In the genomic region with DNA sequence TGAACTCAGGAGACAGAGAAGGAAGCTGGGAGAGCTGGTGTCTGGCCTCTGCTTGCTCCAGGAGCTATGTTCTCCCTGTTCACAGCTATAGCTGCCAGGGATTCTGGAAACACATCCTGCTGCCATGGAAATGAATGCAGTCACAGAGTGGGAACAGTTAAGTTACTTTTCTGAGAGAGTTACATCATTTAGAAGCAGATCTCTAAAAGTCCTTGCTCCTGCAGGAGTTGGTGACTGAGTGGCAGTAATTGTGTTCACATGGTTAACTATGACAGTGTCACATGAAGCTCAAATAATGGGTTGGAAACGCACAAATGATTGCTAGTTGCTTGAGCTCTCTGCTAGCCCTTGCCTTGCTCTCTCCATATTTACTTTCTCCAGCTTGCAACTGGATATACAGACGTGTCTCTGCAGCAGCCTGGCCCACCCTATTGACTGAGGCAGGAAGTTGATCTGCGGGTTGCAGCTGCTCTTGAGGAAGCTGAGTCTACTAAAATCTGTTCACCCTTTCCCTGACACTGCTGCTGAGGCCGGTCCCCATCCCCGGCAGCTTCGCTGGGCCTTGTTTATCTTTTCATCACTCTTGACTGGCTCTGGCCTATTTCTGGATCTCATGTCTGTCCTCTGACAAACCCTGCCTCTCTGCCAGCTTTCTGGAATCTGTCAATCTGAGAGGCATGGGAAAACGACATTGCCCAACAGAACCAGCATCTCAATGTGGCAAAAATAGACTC, we compare ENCODE assay signal across 10 cellular contexts. TPM values are rescaled to one million over a fixed set of nuclear protein-coding genes. Genes with fewer than 3 reads are reported as not detected.
A peak's percentile ranks its signal among the peaks of the same experiment; 100 is the strongest.
DNase-seq lines count a peak whose midpoint lies in the region; ATAC-seq and TF ChIP-seq lines count a peak whose summit lies in the region.
"Had no signal": no experiment of that assay in that cellular context is flagged by ENCODE, and none has a peak within 500 bp of the region (broad histone marks: within the 10 kb centered on the region; RNA-seq: fewer than 3 reads in every experiment).

No MANE protein-coding gene starts in this region.

- H3K9me3 ChIP-seq in BE2C (no peaks in the 10 kb centered on the region), mesodermal cell (ENCODE audit: control insufficient read depth, low read length) (no peaks in the 10 kb centered on the region)

- peak overlapping the region; percentile 55 for H3K27ac ChIP-seq in mesodermal cell (ENCODE audit: low read depth, low read length, severe bottlenecking)

- no peak for TF ChIP-seq CTCF in BE2C (IDR thresholded peaks at IDR 0.05; ENCODE audit: low read depth, low read length)

- DNase-seq in BE2C (peak; percentile 86), NCI-H1417 treated with DMSO at 0.1 percent for 48 hours (lab: John Stamatoyannopoulos, UW) (peak; percentile 67), astrocyte of the hippocampus (ENCODE audit: low read depth, low spot score) (peak; percentile 60), foreskin melanocyte (no peak)
- DNase-seq: CD4-positive, alpha-beta memory T cell; NCI-H187 had no signal

- ATAC-seq in GM21529 (IDR thresholded peaks at IDR 0.05; ENCODE audit: unreplicated experiment) (no peak), GM18909 (IDR thresholded peaks at IDR 0.05; ENCODE audit: poor library complexity, unreplicated experiment) (no peak), GM21381 (IDR thresholded peaks at IDR 0.05; ENCODE audit: unreplicated experiment) (no peak)

- H3K36me3 ChIP-seq in BE2C (no peaks in the 10 kb centered on the region), mesodermal cell (ENCODE audit: control insufficient read depth, insufficient read depth, low read length) (no peaks in the 10 kb centered on the region)

- H3K4me3 ChIP-seq in BE2C (ENCODE audit: low read depth, low read length) (no peak overlapping the region), mesodermal cell (ENCODE audit: extremely low read depth, insufficient read depth, low read length, poor library complexity, severe bottlenecking) (no peak overlapping the region)

- 50 to 68% methylated on average over 4 to 7 of the region's 7 CpGs for WGBS in mesodermal cell (ENCODE audit: insufficient coverage in 2 of 2), 2 experiments

- H3K4me1 ChIP-seq in BE2C (peaks cover 54% of the 10 kb centered on the region), mesodermal cell (ENCODE audit: control insufficient read depth, insufficient read depth, low read length, poor library complexity, severe bottlenecking) (peaks cover 23% of the 10 kb centered on the region)

- H3K27me3 ChIP-seq in BE2C, result no peaks in the 10 kb centered on the region

RNA-seq across cellular contexts. Expression of gene ISLR, which starts 16.7 kb away (rescaled TPM):
- 42.0 TPM for polyA plus RNA-seq in BE2C (2012; ENCODE audit: insufficient read depth, insufficient read length, low read depth)
- polyA plus RNA-seq in mesodermal cell (2013, experiment 1 of 2), result 17.4 TPM
- polyA plus RNA-seq in mesodermal cell (2013, experiment 2 of 2), result 12.7 TPM
- polyA plus RNA-seq: CD4-positive, alpha-beta memory T cell had no signal

RNA-seq across cellular contexts. Expression of gene ISLR2, which starts 26.5 kb away (rescaled TPM):
- 4.2 TPM for polyA plus RNA-seq in BE2C (2012; ENCODE audit: insufficient read depth, insufficient read length, low read depth)
- 2.3 TPM for polyA plus RNA-seq in mesodermal cell (2013, experiment 1 of 2)
- polyA plus RNA-seq in mesodermal cell (2013, experiment 2 of 2), result 1.3 TPM
- polyA plus RNA-seq: CD4-positive, alpha-beta memory T cell had no signal

RNA-seq across cellular contexts. Expression of gene STRA6, which starts 45.7 kb away (rescaled TPM):
- 351 TPM for polyA plus RNA-seq in BE2C (2012; ENCODE audit: insufficient read depth, insufficient read length, low read depth)
- 51.9 TPM for polyA plus RNA-seq in mesodermal cell (2013, experiment 1 of 2)
- polyA plus RNA-seq in mesodermal cell (2013, experiment 2 of 2), result 51.2 TPM
- polyA plus RNA-seq: CD4-positive, alpha-beta memory T cell had no signal
